10 cellular contexts compared by ENCODE assay signal in genomic region chr19:10219678-10220077, GRCh38. TPM values are rescaled to one million over a fixed set of nuclear protein-coding genes. Genes with fewer than 3 reads are reported as not detected.
DNase-seq lines count a peak whose midpoint lies in the region; ATAC-seq and TF ChIP-seq lines count a peak whose summit lies in the region.
"Had no signal": no experiment of that assay in that cellular context is flagged by ENCODE, and none has a peak within 500 bp of the region (broad histone marks: within the 10 kb centered on the region; RNA-seq: fewer than 3 reads in every experiment).

No MANE protein-coding gene starts in this region.

- WGBS in esophagus muscularis mucosa = 49% methylated on average over 3 of the region's 3 CpGs

- peaks cover 3 to 6% (median 5%) of the 10 kb centered on the region in 3 donors for H3K4me1 Mint-ChIP-seq in naive B cell
- peaks cover 2% of the 10 kb centered on the region for H3K4me1 Mint-ChIP-seq in activated T-helper 2 cell treated with anti-CD3 and anti-CD28 coated beads, Interferon-gamma antibody, Interleukin-2, Interleukin-4, amounts not matched to agents 10 μg/mL and 5 μg/mL and 100 μg/mL, durations not matched to agents 14 hours and 24 hours and 36 hours (ENCODE audit: low read depth)

- TF ChIP-seq CTCF in astrocyte of the spinal cord (IDR thresholded peaks at IDR 0.05; ENCODE audit: low read depth, low read length) (peak; percentile 40), esophagus muscularis mucosa (IDR thresholded peaks at IDR 0.05) (peak in 1 of 3 experiments; percentile 10)

- H3K36me3 ChIP-seq in esophagus muscularis mucosa = peaks cover 0 to 29% (median 14%) of the 10 kb centered on the region in 4 donors
- H3K36me3 ChIP-seq: neutrophil had no signal

- no peaks in the 10 kb centered on the region for H3K9me3 Mint-ChIP-seq in naive B cell
- no peaks in the 10 kb centered on the region for H3K9me3 Mint-ChIP-seq in activated T-helper 2 cell treated with anti-CD3 and anti-CD28 coated beads, Interferon-gamma antibody, Interleukin-2, Interleukin-4, amounts not matched to agents 10 μg/mL and 5 μg/mL and 100 μg/mL, durations not matched to agents 14 hours and 24 hours and 36 hours

- no peaks in the 10 kb centered on the region for H3K27me3 ChIP-seq in esophagus muscularis mucosa

- H3K27ac ChIP-seq in esophagus muscularis mucosa (replicated peaks in 1 of 4) = no peak overlapping the region
- H3K27ac ChIP-seq: neutrophil, SK-N-MC had no signal

- TF ChIP-seq EP300 in esophagus muscularis mucosa (IDR thresholded peaks at IDR 0.05) = no peak

- DNase-seq in COLO668 (lab: John Stamatoyannopoulos, UW; ENCODE audit: unreplicated experiment) (peak; percentile 76), NCI-H2196 treated with DMSO at 0.1 percent for 48 hours (lab: John Stamatoyannopoulos, UW; ENCODE audit: unreplicated experiment) (peak; percentile 28), astrocyte of the spinal cord (ENCODE audit: low read depth, low spot score) (no peak), naive B cell (no peak), esophagus muscularis mucosa (ENCODE audit: extremely low spot score) (no peak), islet precursor cell (no peak)
- DNase-seq in activated T-helper 2 cell treated with anti-CD3 and anti-CD28 coated beads, Interferon-gamma antibody, Interleukin-2, Interleukin-4, amounts not matched to agents 10 μg/mL and 5 μg/mL and 100 μg/mL, durations not matched to agents 14 hours and 24 hours and 36 hours (ENCODE audit: low spot score) = no peak

- TF ChIP-seq POLR2A in esophagus muscularis mucosa (IDR thresholded peaks at IDR 0.05; ENCODE audit: low read depth) = no peak

- H3K9me3 ChIP-seq in esophagus muscularis mucosa = no peaks in the 10 kb centered on the region
- H3K9me3 ChIP-seq: neutrophil had no signal

- peak overlapping the region in 1 of 6 donors; percentile 75 for H3K27ac Mint-ChIP-seq in naive B cell
- H3K27ac Mint-ChIP-seq in activated T-helper 2 cell treated with anti-CD3 and anti-CD28 coated beads, Interferon-gamma antibody, Interleukin-2, Interleukin-4, amounts not matched to agents 10 μg/mL and 5 μg/mL and 100 μg/mL, durations not matched to agents 14 hours and 24 hours and 36 hours = no peak overlapping the region

- H3K4me3 ChIP-seq in astrocyte of the spinal cord (ENCODE audit: low read depth, low read length) = no peak overlapping the region
- H3K4me3 ChIP-seq in esophagus muscularis mucosa = no peak overlapping the region
- H3K4me3 ChIP-seq: SK-N-MC had no signal

- H3K4me3 Mint-ChIP-seq in naive B cell = no peak overlapping the region
- H3K4me3 Mint-ChIP-seq in activated T-helper 2 cell treated with anti-CD3 and anti-CD28 coated beads, Interferon-gamma antibody, Interleukin-2, Interleukin-4, amounts not matched to agents 10 μg/mL and 5 μg/mL and 100 μg/mL, durations not matched to agents 14 hours and 24 hours and 36 hours (ENCODE audit: low read depth) = no peak overlapping the region

- H3K36me3 Mint-ChIP-seq in naive B cell = no peaks in the 10 kb centered on the region
- peaks cover 7% of the 10 kb centered on the region for H3K36me3 Mint-ChIP-seq in activated T-helper 2 cell treated with anti-CD3 and anti-CD28 coated beads, Interferon-gamma antibody, Interleukin-2, Interleukin-4, amounts not matched to agents 10 μg/mL and 5 μg/mL and 100 μg/mL, durations not matched to agents 14 hours and 24 hours and 36 hours (ENCODE audit: low read depth)

- no peaks in the 10 kb centered on the region for H3K27me3 Mint-ChIP-seq in naive B cell
- no peaks in the 10 kb centered on the region for H3K27me3 Mint-ChIP-seq in activated T-helper 2 cell treated with anti-CD3 and anti-CD28 coated beads, Interferon-gamma antibody, Interleukin-2, Interleukin-4, amounts not matched to agents 10 μg/mL and 5 μg/mL and 100 μg/mL, durations not matched to agents 14 hours and 24 hours and 36 hours (ENCODE audit: low read depth)

- in situ Hi-C loops in astrocyte of the spinal cord (cut with HindIII; ENCODE audit: low sequenced_read_pairs) = no loop called here

- ATAC-seq in GM18907 (IDR thresholded peaks at IDR 0.05; ENCODE audit: unreplicated experiment) (peak; percentile 61), naive B cell (ENCODE audit: low read depth in 2 of 2) (peak; percentile 60 to 63)

- intact Hi-C loops in esophagus muscularis mucosa (cut with DNase I) = no loop called here
- intact Hi-C loops in activated T-helper 2 cell treated with anti-CD3 and anti-CD28 coated beads, Interferon-gamma antibody, Interleukin-2, Interleukin-4, amounts not matched to agents 10 μg/mL and 5 μg/mL and 100 μg/mL, durations not matched to agents 14 hours and 24 hours and 36 hours (cut with micrococcal nuclease) = no loop called here

- peaks cover 0 to 8% (median 0%) of the 10 kb centered on the region in 4 donors for H3K4me1 ChIP-seq in esophagus muscularis mucosa

RNA-seq across cellular contexts. Expression of gene S1PR2, which starts 11.5 kb away (rescaled TPM):
- under 1 TPM in 4 of 6 donors, not detected in 2; 0.06 to 0.21 (median 0.16) TPM for polyA plus RNA-seq in naive B cell (ENCODE audit: low read depth in 6 of 6)
- 10 to 100 TPM; 14.5 to 27.7 (median 20.4) TPM for total RNA-seq in esophagus muscularis mucosa
- total RNA-seq in activated T-helper 2 cell treated with anti-CD3 and anti-CD28 coated beads, Interferon-gamma antibody, Interleukin-2, Interleukin-4, amounts not matched to agents 10 μg/mL and 5 μg/mL and 100 μg/mL, durations not matched to agents 14 hours and 24 hours and 36 hours = 10.1 and 10.8 TPM in 2 replicates

RNA-seq across cellular contexts. Expression of gene DNMT1, which starts 24.9 kb away (rescaled TPM):
- 10 to 100 TPM; 13.9 to 56.7 (median 31.3) TPM for polyA plus RNA-seq in naive B cell (ENCODE audit: low read depth in 6 of 6)
- 10 to 100 TPM; 20.8 to 51.4 (median 34.8) TPM for total RNA-seq in esophagus muscularis mucosa
- 367 and 370 TPM in 2 replicates for total RNA-seq in activated T-helper 2 cell treated with anti-CD3 and anti-CD28 coated beads, Interferon-gamma antibody, Interleukin-2, Interleukin-4, amounts not matched to agents 10 μg/mL and 5 μg/mL and 100 μg/mL, durations not matched to agents 14 hours and 24 hours and 36 hours

RNA-seq across cellular contexts. Expression of gene MRPL4, which starts 32.3 kb away (rescaled TPM):
- 10 to 100 TPM; 23.7 to 34.3 (median 27.4) TPM for polyA plus RNA-seq in naive B cell (ENCODE audit: low read depth in 6 of 6)
- total RNA-seq in esophagus muscularis mucosa = 10 to 100 TPM; 39.9 to 78.0 (median 61.7) TPM
- total RNA-seq in activated T-helper 2 cell treated with anti-CD3 and anti-CD28 coated beads, Interferon-gamma antibody, Interleukin-2, Interleukin-4, amounts not matched to agents 10 μg/mL and 5 μg/mL and 100 μg/mL, durations not matched to agents 14 hours and 24 hours and 36 hours = 133 and 135 TPM in 2 replicates

RNA-seq across cellular contexts. Expression of gene ICAM1, which starts 51.2 kb away (rescaled TPM):
- polyA plus RNA-seq in naive B cell (ENCODE audit: low read depth in 6 of 6) = 1 to 10 TPM in 5 of 6 donors, not detected in 1; 2.5 to 4.9 (median 3.8) TPM
- total RNA-seq in esophagus muscularis mucosa = 10 to 100 TPM; 15.8 to 63.5 (median 18.4) TPM
- total RNA-seq in activated T-helper 2 cell treated with anti-CD3 and anti-CD28 coated beads, Interferon-gamma antibody, Interleukin-2, Interleukin-4, amounts not matched to agents 10 μg/mL and 5 μg/mL and 100 μg/mL, durations not matched to agents 14 hours and 24 hours and 36 hours = 75.3 and 75.7 TPM in 2 replicates

Comparison
In these comparisons a context has a peak if more than half of its experiments do, and no peak if none do; other contexts are left out.
1. DNase-seq: peak in COLO668 (single experiment) and NCI-H2196 treated with DMSO at 0.1 percent for 48 hours (single experiment); none in astrocyte of the spinal cord (single experiment), naive B cell (single experiment), esophagus muscularis mucosa (single experiment), activated T-helper 2 cell treated with anti-CD3 and anti-CD28 coated beads, Interferon-gamma antibody, Interleukin-2, Interleukin-4, amounts not matched to agents 10 μg/mL and 5 μg/mL and 100 μg/mL, durations not matched to agents 14 hours and 24 hours and 36 hours (single experiment) and islet precursor cell (single experiment).